In the genomic region with DNA sequence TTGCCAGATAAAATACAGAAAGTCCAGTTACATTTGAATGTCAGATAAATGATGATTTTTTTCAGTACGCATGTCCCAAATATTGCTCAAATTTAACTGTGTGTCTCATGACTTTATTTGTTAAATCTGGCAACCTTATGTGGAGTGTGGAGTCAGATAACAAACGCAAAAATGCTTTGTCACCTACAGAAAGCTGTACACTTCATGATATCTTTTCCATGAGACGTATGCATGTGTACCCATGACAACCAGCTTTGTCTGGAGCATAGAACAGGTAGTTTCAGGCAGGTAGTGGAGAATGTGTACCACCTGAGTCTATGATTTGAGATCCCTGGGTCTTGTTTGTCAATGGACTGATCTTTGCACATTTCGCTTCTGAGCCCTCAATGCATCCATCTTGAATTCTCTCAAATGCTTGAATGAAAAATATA, we compare ENCODE assay signal across 9 cellular contexts.
DNase-seq lines count a peak whose midpoint lies in the region; ATAC-seq, FAIRE-seq and TF ChIP-seq lines count a peak whose summit lies in the region.
"Had no signal": no experiment of that assay in that cellular context is flagged by ENCODE, and none has a peak within 500 bp of the region (broad histone marks: within the 10 kb centered on the region; RNA-seq: fewer than 3 reads in every experiment).

No MANE protein-coding gene starts in this region.

- H3K4me3 Mint-ChIP-seq in activated CD4-positive, alpha-beta T cell treated with anti-CD3 and anti-CD28 coated beads, Interleukin-2, amount 10 ng/mL, durations not matched to agents 24 days and 14 days = no peak overlapping the region
- H3K4me3 Mint-ChIP-seq in activated naive CD8-positive, alpha-beta T cell treated with anti-CD3 and anti-CD28 coated beads for 36 hours = no peak overlapping the region
- H3K4me3 Mint-ChIP-seq in activated T-helper 1 cell treated with anti-CD3 and anti-CD28 coated beads, Interleukin-12 subunit alpha, Interleukin-12 subunit beta, Interleukin-2, Interleukin-4 antibody, amounts not matched to agents 30 ng/mL and 10 ng/mL and 1 ng/mL, durations not matched to agents 14 hours and 24 hours and 36 hours = no peak overlapping the region

- no peaks in the 10 kb centered on the region for H3K27me3 Mint-ChIP-seq in activated CD4-positive, alpha-beta T cell treated with anti-CD3 and anti-CD28 coated beads, Interleukin-2, amount 10 ng/mL, durations not matched to agents 24 days and 14 days
- H3K27me3 Mint-ChIP-seq in activated naive CD8-positive, alpha-beta T cell treated with anti-CD3 and anti-CD28 coated beads for 36 hours = no peaks in the 10 kb centered on the region
- H3K27me3 Mint-ChIP-seq in activated T-helper 1 cell treated with anti-CD3 and anti-CD28 coated beads, Interleukin-12 subunit alpha, Interleukin-12 subunit beta, Interleukin-2, Interleukin-4 antibody, amounts not matched to agents 30 ng/mL and 10 ng/mL and 1 ng/mL, durations not matched to agents 14 hours and 24 hours and 36 hours (ENCODE audit: insufficient read depth) = no peaks in the 10 kb centered on the region

- FAIRE-seq in kidney (lab: Jason Lieb, UNC) = no peak

- peaks cover 5% of the 10 kb centered on the region for H3K9me3 Mint-ChIP-seq in activated CD4-positive, alpha-beta T cell treated with anti-CD3 and anti-CD28 coated beads, Interleukin-2, amount 10 ng/mL, durations not matched to agents 24 days and 14 days
- H3K9me3 Mint-ChIP-seq in activated naive CD8-positive, alpha-beta T cell treated with anti-CD3 and anti-CD28 coated beads for 36 hours = peaks cover 2% of the 10 kb centered on the region
- peaks cover 5% of the 10 kb centered on the region for H3K9me3 Mint-ChIP-seq in activated T-helper 1 cell treated with anti-CD3 and anti-CD28 coated beads, Interleukin-12 subunit alpha, Interleukin-12 subunit beta, Interleukin-2, Interleukin-4 antibody, amounts not matched to agents 30 ng/mL and 10 ng/mL and 1 ng/mL, durations not matched to agents 14 hours and 24 hours and 36 hours

- peak overlapping the region; percentile 66 to 68 for H3K27ac ChIP-seq in kidney (ENCODE audit: low read depth in 2 of 2, low read length in 2 of 2)
- H3K27ac ChIP-seq in tibial artery = peak overlapping the region; percentile 67 to 72

- H3K9me3 ChIP-seq in kidney (ENCODE audit: control insufficient read depth in 1 of 2, low read length in 2 of 2) = no peaks in the 10 kb centered on the region
- H3K9me3 ChIP-seq in tibial artery = no peaks in the 10 kb centered on the region

- peak overlapping the region; percentile 91 for H3K27ac Mint-ChIP-seq in activated CD4-positive, alpha-beta T cell treated with anti-CD3 and anti-CD28 coated beads, Interleukin-2, amount 10 ng/mL, durations not matched to agents 24 days and 14 days
- peak overlapping the region; percentile 87 for H3K27ac Mint-ChIP-seq in activated naive CD8-positive, alpha-beta T cell treated with anti-CD3 and anti-CD28 coated beads for 36 hours
- no peak overlapping the region for H3K27ac Mint-ChIP-seq in activated T-helper 1 cell treated with anti-CD3 and anti-CD28 coated beads, Interleukin-12 subunit alpha, Interleukin-12 subunit beta, Interleukin-2, Interleukin-4 antibody, amounts not matched to agents 30 ng/mL and 10 ng/mL and 1 ng/mL, durations not matched to agents 14 hours and 24 hours and 36 hours

- TF ChIP-seq CTCF in kidney (IDR thresholded peaks at IDR 0.05; ENCODE audit: borderline replicate concordance, extremely low read depth, insufficient read depth) (no peak), tibial artery (IDR thresholded peaks at IDR 0.05) (no peak)

- H3K36me3 ChIP-seq in kidney (ENCODE audit: control insufficient read depth in 1 of 2, insufficient read depth in 2 of 2, low read length in 2 of 2) (no peaks in the 10 kb centered on the region), tibial artery (no peaks in the 10 kb centered on the region)

- H3K4me3 ChIP-seq in kidney (ENCODE audit: low read length in 2 of 2) (no peak overlapping the region), tibial artery (no peak overlapping the region)

- ATAC-seq in HG02970 (IDR thresholded peaks at IDR 0.05; ENCODE audit: low FRiP score, unreplicated experiment) = no peak

- H3K4me1 Mint-ChIP-seq in activated CD4-positive, alpha-beta T cell treated with anti-CD3 and anti-CD28 coated beads, Interleukin-2, amount 10 ng/mL, durations not matched to agents 24 days and 14 days = peaks cover 16% of the 10 kb centered on the region
- peaks cover 14% of the 10 kb centered on the region for H3K4me1 Mint-ChIP-seq in activated naive CD8-positive, alpha-beta T cell treated with anti-CD3 and anti-CD28 coated beads for 36 hours
- H3K4me1 Mint-ChIP-seq in activated T-helper 1 cell treated with anti-CD3 and anti-CD28 coated beads, Interleukin-12 subunit alpha, Interleukin-12 subunit beta, Interleukin-2, Interleukin-4 antibody, amounts not matched to agents 30 ng/mL and 10 ng/mL and 1 ng/mL, durations not matched to agents 14 hours and 24 hours and 36 hours (ENCODE audit: low read depth) = peaks cover 28% of the 10 kb centered on the region

- no peaks in the 10 kb centered on the region for H3K27me3 ChIP-seq in tibial artery

- no peak for DNase-seq in activated CD4-positive, alpha-beta T cell treated with anti-CD3 and anti-CD28 coated beads, Interleukin-2, amount 10 ng/mL, durations not matched to agents 24 days and 14 days
- no peak for DNase-seq in activated CD4-positive, alpha-beta T cell treated with anti-CD3 and anti-CD28 coated beads, Interleukin-2, amount 50 U/mL, for 4 hours
- DNase-seq in activated naive CD8-positive, alpha-beta T cell treated with anti-CD3 and anti-CD28 coated beads for 36 hours = no peak
- DNase-seq in kidney = no peak
- DNase-seq in tibial artery = no peak
- no peak for DNase-seq in activated T-helper 1 cell treated with anti-CD3 and anti-CD28 coated beads, Interleukin-12 subunit alpha, Interleukin-12 subunit beta, Interleukin-2, Interleukin-4 antibody, amounts not matched to agents 30 ng/mL and 10 ng/mL and 1 ng/mL, durations not matched to agents 14 hours and 24 hours and 36 hours (ENCODE audit: low spot score)
- DNase-seq in NCI-H2196 treated with DMSO at 0.1 percent for 48 hours (lab: John Stamatoyannopoulos, UW; ENCODE audit: unreplicated experiment) = no peak
- DNase-seq: NCI-H2081 treated with DMSO at 0.1 percent for 48 hours had no signal

- H3K4me1 ChIP-seq in kidney (ENCODE audit: control insufficient read depth in 1 of 2, insufficient read depth in 1 of 2, low read depth in 1 of 2, low read length in 2 of 2) (peaks cover 5 to 12% of the 10 kb centered on the region in 2 donors), tibial artery (peaks cover 0 to 25% (median 16%) of the 10 kb centered on the region in 4 donors)

- intact Hi-C loops in activated CD4-positive, alpha-beta T cell treated with anti-CD3 and anti-CD28 coated beads, Interleukin-2, amount 10 ng/mL, durations not matched to agents 24 days and 14 days (cut with micrococcal nuclease) = loop anchor here (10.0 kb wide), 1 partner anchor 102 kb away; a partner anchor contains a TSS
- intact Hi-C loops in kidney (cut with DNase I) = no loop called here
- intact Hi-C loops in tibial artery (cut with DNase I; ENCODE audit: low total_unique reads) = no loop called here
- intact Hi-C loops in activated T-helper 1 cell treated with anti-CD3 and anti-CD28 coated beads, Interleukin-12 subunit alpha, Interleukin-12 subunit beta, Interleukin-2, Interleukin-4 antibody, amounts not matched to agents 30 ng/mL and 10 ng/mL and 1 ng/mL, durations not matched to agents 14 hours and 24 hours and 36 hours (cut with micrococcal nuclease) = loop anchor here (1.0 to 5.0 kb wide), 2 partner anchors 105 to 135 kb away; a partner anchor contains a TSS

- peaks cover 3% of the 10 kb centered on the region for H3K36me3 Mint-ChIP-seq in activated CD4-positive, alpha-beta T cell treated with anti-CD3 and anti-CD28 coated beads, Interleukin-2, amount 10 ng/mL, durations not matched to agents 24 days and 14 days (ENCODE audit: low read depth)
- H3K36me3 Mint-ChIP-seq in activated naive CD8-positive, alpha-beta T cell treated with anti-CD3 and anti-CD28 coated beads for 36 hours = peaks cover 2% of the 10 kb centered on the region
- peaks cover 5% of the 10 kb centered on the region for H3K36me3 Mint-ChIP-seq in activated T-helper 1 cell treated with anti-CD3 and anti-CD28 coated beads, Interleukin-12 subunit alpha, Interleukin-12 subunit beta, Interleukin-2, Interleukin-4 antibody, amounts not matched to agents 30 ng/mL and 10 ng/mL and 1 ng/mL, durations not matched to agents 14 hours and 24 hours and 36 hours (ENCODE audit: low read depth)

- H3K9ac ChIP-seq in kidney (ENCODE audit: low read length in 2 of 2) = no peak overlapping the region

Comparison
In these comparisons a context has a peak if more than half of its experiments do, and no peak if none do; other contexts are left out.
1. intact Hi-C loops: an anchor here in activated CD4-positive, alpha-beta T cell treated with anti-CD3 and anti-CD28 coated beads, Interleukin-2, amount 10 ng/mL, durations not matched to agents 24 days and 14 days (10.0 kb wide) and activated T-helper 1 cell treated with anti-CD3 and anti-CD28 coated beads, Interleukin-12 subunit alpha, Interleukin-12 subunit beta, Interleukin-2, Interleukin-4 antibody, amounts not matched to agents 30 ng/mL and 10 ng/mL and 1 ng/mL, durations not matched to agents 14 hours and 24 hours and 36 hours (1.0 to 5.0 kb wide); none called in kidney and tibial artery.